In the genomic region with DNA sequence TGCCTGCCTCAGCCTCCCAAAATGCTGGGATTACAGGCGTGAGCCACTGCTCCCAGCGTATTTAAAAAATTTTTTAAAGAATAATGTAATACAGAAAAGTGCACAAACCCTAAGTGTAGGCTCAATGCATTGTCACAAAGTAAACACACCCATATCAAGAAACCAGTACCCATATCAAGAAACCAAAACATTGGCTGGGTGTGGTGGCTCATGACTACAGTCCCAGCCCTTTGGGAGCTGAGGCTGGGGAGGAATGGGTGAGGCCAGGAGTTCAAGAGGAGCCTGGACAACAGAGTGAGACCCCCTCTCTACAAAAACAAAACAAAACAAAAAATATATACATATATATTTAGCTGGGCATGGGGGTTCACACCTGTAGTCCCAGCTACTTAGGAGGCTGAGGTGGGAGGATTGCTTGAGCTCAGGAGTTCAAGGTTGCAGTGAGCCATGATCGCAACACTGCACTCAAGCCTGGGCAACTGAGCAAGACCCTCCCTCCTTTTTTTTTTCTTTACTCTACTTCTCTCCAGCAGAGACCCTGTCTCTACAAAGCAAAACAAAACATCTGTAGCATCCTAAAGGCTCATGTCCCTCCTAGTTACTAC, we compare ENCODE assay signal across 27 cellular contexts.
"Had no signal": no experiment of that assay in that cellular context is flagged by ENCODE, and none has a peak within 500 bp of the region (broad histone marks: within the 10 kb centered on the region; RNA-seq: fewer than 3 reads in every experiment).

No MANE protein-coding gene starts in this region.

- H3K9ac ChIP-seq: neural progenitor cell, parathyroid adenoma had no signal

- H2AFZ ChIP-seq: neural progenitor cell, parathyroid adenoma had no signal

- H3K9me3 Mint-ChIP-seq: immature natural killer cell; mesothelial cell of epicardium; naive B cell; natural killer cell; nephron progenitor cell; neural progenitor cell; stimulated activated effector memory CD8-positive, alpha-beta T cell treated with anti-CD3 and anti-CD28 coated beads, Interleukin-12 subunit alpha, Interleukin-12 subunit beta, amount 100 ng/mL, for 72 hours; stimulated activated naive CD8-positive, alpha-beta T cell treated with anti-CD3 and anti-CD28 coated beads, Interleukin-15, Interleukin-2, amounts not matched to agents 100 ng/mL and 50 ng/mL, for 24 hours; type B pancreatic cell had no signal

- H3K27me3 ChIP-seq: neutrophil, spleen, tibial nerve, uterus had no signal

- H3K27ac Mint-ChIP-seq: immature natural killer cell; mesothelial cell of epicardium; natural killer cell; nephron progenitor cell; neural progenitor cell; stimulated activated effector memory CD8-positive, alpha-beta T cell treated with anti-CD3 and anti-CD28 coated beads, Interleukin-12 subunit alpha, Interleukin-12 subunit beta, amount 100 ng/mL, for 72 hours; stimulated activated naive CD8-positive, alpha-beta T cell treated with anti-CD3 and anti-CD28 coated beads, Interleukin-15, Interleukin-2, amounts not matched to agents 100 ng/mL and 50 ng/mL, for 24 hours; type B pancreatic cell had no signal

- H3K4me3 ChIP-seq: left ventricle myocardium inferior, lung, neural progenitor cell, psoas muscle, skin epidermis, spleen, tibial nerve, uterus had no signal

- H3K36me3 Mint-ChIP-seq: immature natural killer cell; mesothelial cell of epicardium; naive B cell; natural killer cell; neural progenitor cell; stimulated activated effector memory CD8-positive, alpha-beta T cell treated with anti-CD3 and anti-CD28 coated beads, Interleukin-12 subunit alpha, Interleukin-12 subunit beta, amount 100 ng/mL, for 72 hours; type B pancreatic cell had no signal

- H3K4me2 ChIP-seq: neural progenitor cell had no signal

- ATAC-seq: natural killer cell; psoas muscle; sciatic nerve; stimulated activated effector memory CD8-positive, alpha-beta T cell treated with anti-CD3 and anti-CD28 coated beads, Interleukin-12 subunit alpha, Interleukin-12 subunit beta, amount 100 ng/mL, for 72 hours had no signal

- H3K27me3 Mint-ChIP-seq: naive B cell; stimulated activated naive CD8-positive, alpha-beta T cell treated with anti-CD3 and anti-CD28 coated beads, Interleukin-15, Interleukin-2, amounts not matched to agents 100 ng/mL and 50 ng/mL, for 24 hours; type B pancreatic cell had no signal

- DNase-seq: hypothalamus; immature natural killer cell; kidney; left ventricle myocardium inferior; mesendoderm; naive B cell; natural killer cell; nephron progenitor cell; occipital lobe; psoas muscle; spleen; stimulated activated CD4-positive, alpha-beta T cell treated with anti-CD3 and anti-CD28 coated beads, Interleukin-4, amount 100 ng/mL, for 24 hours; stimulated activated naive CD4-positive, alpha-beta T cell; substantia nigra; uterus had no signal

- FAIRE-seq: islet of Langerhans, kidney had no signal

- H3K36me3 ChIP-seq: left ventricle myocardium inferior, neural progenitor cell, neutrophil, spleen, tibial nerve, uterus had no signal

- H3K79me2 ChIP-seq: parathyroid adenoma had no signal

- H3K27ac ChIP-seq: left ventricle myocardium inferior, neural progenitor cell, neutrophil, parathyroid adenoma, psoas muscle, skin epidermis, spleen, tibial nerve, uterus had no signal

- H3K4me3 Mint-ChIP-seq: immature natural killer cell; mesothelial cell of epicardium; naive B cell; natural killer cell; nephron progenitor cell; neural progenitor cell; stimulated activated effector memory CD8-positive, alpha-beta T cell treated with anti-CD3 and anti-CD28 coated beads, Interleukin-12 subunit alpha, Interleukin-12 subunit beta, amount 100 ng/mL, for 72 hours; stimulated activated naive CD8-positive, alpha-beta T cell treated with anti-CD3 and anti-CD28 coated beads, Interleukin-15, Interleukin-2, amounts not matched to agents 100 ng/mL and 50 ng/mL, for 24 hours; type B pancreatic cell had no signal

- H3K9me3 ChIP-seq: left ventricle myocardium inferior, neutrophil, psoas muscle, spleen, tibial nerve, uterus had no signal

- H3K4me1 Mint-ChIP-seq: immature natural killer cell; mesothelial cell of epicardium; nephron progenitor cell; stimulated activated effector memory CD8-positive, alpha-beta T cell treated with anti-CD3 and anti-CD28 coated beads, Interleukin-12 subunit alpha, Interleukin-12 subunit beta, amount 100 ng/mL, for 72 hours had no signal

- H3K4me1 ChIP-seq: left ventricle myocardium inferior, neural progenitor cell, parathyroid adenoma, psoas muscle, tibial nerve, uterus had no signal
